8 cellular contexts compared by ENCODE assay signal in the genomic region with DNA sequence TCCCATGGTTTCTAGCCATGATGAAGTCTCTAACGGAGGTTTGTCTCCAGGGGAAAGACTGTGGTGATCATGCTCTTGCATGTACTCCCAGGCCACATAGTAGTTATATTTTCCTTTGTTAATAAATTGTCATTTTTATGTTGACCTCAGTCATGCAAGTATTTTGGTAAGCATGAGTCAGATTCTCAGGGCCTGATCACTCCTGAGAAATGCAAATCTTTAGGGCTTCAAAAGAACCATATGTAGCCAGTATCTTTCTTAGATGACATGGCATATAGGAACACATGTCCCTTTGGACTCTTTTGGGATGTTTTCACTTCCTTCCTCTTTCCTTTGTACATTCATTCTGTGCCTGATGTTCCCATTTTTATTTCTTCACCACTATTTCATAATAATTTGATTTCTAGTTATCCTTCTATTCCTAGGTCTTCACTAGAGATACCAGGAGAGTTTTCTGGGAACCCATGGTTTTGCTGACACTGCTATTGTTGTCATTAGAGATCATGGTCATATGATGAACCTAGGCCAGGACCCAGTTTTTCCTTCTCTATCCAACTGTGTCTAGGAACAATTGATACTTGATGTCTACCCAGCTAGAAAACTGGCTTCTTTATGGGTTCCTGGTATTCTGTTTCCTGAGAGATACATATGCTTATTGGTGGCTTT.
A peak's percentile ranks its signal among the peaks of the same experiment; 100 is the strongest.
DNase-seq lines count a peak whose midpoint lies in the region; ATAC-seq and TF ChIP-seq lines count a peak whose summit lies in the region.

No MANE protein-coding gene starts in this region.

- peak overlapping the region; percentile 26 for H3K27ac ChIP-seq in epithelial cell of prostate
- H3K27ac ChIP-seq in left ventricle myocardium inferior (replicated peaks) = no peak overlapping the region

- no peak for TF ChIP-seq CTCF in left ventricle myocardium inferior (IDR thresholded peaks at IDR 0.05; ENCODE audit: borderline replicate concordance)

- peak; percentile 93 for ATAC-seq in GM21390 (IDR thresholded peaks at IDR 0.05; ENCODE audit: unreplicated experiment)
- ATAC-seq in HG03196 (IDR thresholded peaks at IDR 0.05; ENCODE audit: unreplicated experiment) = peak; percentile 82

- H3K36me3 ChIP-seq in left ventricle myocardium inferior = no peaks in the 10 kb centered on the region

- no peaks in the 10 kb centered on the region for H3K9me3 ChIP-seq in left ventricle myocardium inferior (replicated peaks)

- intact Hi-C loops in left ventricle myocardium inferior (cut with micrococcal nuclease) = no loop called here

- peaks cover 3% of the 10 kb centered on the region for H3K4me1 ChIP-seq in left ventricle myocardium inferior

- no peaks in the 10 kb centered on the region for H3K27me3 ChIP-seq in left ventricle myocardium inferior (ENCODE audit: low read depth)

- H3K4me3 ChIP-seq in left ventricle myocardium inferior = no peak overlapping the region

- DNase-seq in GM04504 (ENCODE audit: low read depth) (peak; percentile 69), epithelial cell of prostate (ENCODE audit: low read depth, low spot score) (no peak), NCI-H1930 (lab: John Stamatoyannopoulos, UW) (no peak), left ventricle myocardium inferior (no peak), NCI-H774 (lab: John Stamatoyannopoulos, UW) (no peak)
- DNase-seq in stimulated activated naive CD4-positive, alpha-beta T cell (lab: John Stamatoyannopoulos, UW) = no peak
